17 cellular contexts compared by ENCODE assay signal in the genomic region with DNA sequence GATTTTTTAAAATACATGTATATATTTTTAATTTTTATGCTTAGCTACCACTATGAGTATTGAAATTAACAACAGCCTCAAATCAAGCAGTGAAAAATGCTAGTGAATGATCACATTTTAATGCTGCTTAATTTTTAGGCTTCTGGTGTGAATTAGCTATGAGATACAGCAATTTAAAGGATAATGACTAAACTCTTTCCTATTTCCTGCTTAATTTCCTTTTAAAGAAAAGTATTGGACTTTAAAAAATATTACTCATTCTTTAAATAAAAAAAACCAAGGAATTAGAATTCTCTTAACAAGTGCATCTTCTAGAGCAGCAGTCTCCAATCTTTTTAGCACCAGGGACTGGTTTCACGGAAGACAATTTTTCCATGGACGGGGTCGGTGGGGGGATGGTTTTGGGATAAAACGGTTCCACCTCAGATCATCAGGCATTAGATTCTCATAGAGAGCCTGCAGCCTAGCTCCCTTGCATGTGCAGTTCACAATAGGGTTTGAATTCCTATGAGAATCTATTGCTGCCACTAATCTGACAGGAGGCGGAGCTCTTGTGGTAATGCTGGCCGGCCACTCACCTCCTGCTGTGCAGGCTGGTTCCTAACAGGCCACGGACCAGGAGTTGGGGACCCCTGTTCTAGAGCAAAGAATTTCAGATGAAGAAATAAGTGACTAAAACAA. TPM values are rescaled to one million over a fixed set of nuclear protein-coding genes. Genes with fewer than 3 reads are reported as not detected.
DNase-seq lines count a peak whose midpoint lies in the region; ATAC-seq and TF ChIP-seq lines count a peak whose summit lies in the region.
"Had no signal": no experiment of that assay in that cellular context is flagged by ENCODE, and none has a peak within 500 bp of the region (broad histone marks: within the 10 kb centered on the region; RNA-seq: fewer than 3 reads in every experiment).

No MANE protein-coding gene starts in this region.

- H3K9ac ChIP-seq in PC-3 (ENCODE audit: low read length), result peak overlapping the region; percentile 88
- H3K9ac ChIP-seq: BLaER1, KMS-11 had no signal

- H3K27me3 ChIP-seq in ACC112 (ENCODE audit: insufficient read depth, low read length), result no peaks in the 10 kb centered on the region
- no peaks in the 10 kb centered on the region for H3K27me3 ChIP-seq in PC-3 (ENCODE audit: low read length)
- H3K27me3 ChIP-seq: BLaER1 had no signal

- peak overlapping the region; percentile 36; the same call in 1 of the 2 replicates for H3K27ac ChIP-seq in ACC112 (ENCODE audit: low read depth, low read length)
- peak overlapping the region; percentile 98 for H3K27ac ChIP-seq in PC-3 (ENCODE audit: low read length)
- H3K27ac ChIP-seq: BLaER1, HL-60, KMS-11 had no signal

- intact Hi-C loops in PC-3 (cut with micrococcal nuclease), result loop anchor here (5.0 kb wide), 1 partner anchor 162 kb away; no protein-coding TSS in a partner anchor

- H3K4me3 Mint-ChIP-seq in osteocyte (ENCODE audit: unreplicated experiment), result no peak overlapping the region
- H3K4me3 Mint-ChIP-seq: CD14-positive monocyte; CD8-positive, alpha-beta T cell; H9 had no signal

- H3K79me2 ChIP-seq in ACC112 (ENCODE audit: control insufficient read depth, insufficient read depth, low read length, unreplicated experiment) (no peaks in the 10 kb centered on the region), PC-3 (ENCODE audit: low read length) (no peaks in the 10 kb centered on the region)

- H3K36me3 Mint-ChIP-seq in osteocyte (ENCODE audit: unreplicated experiment), result no peaks in the 10 kb centered on the region
- H3K36me3 Mint-ChIP-seq: CD14-positive monocyte; CD8-positive, alpha-beta T cell had no signal

- POLR2A ChIA-PET in PC-3 (lab: Charles Lee; ENCODE audit: unreplicated experiment), result interaction anchor here (0.7 kb wide), 1 partner anchor 23 kb away, joined by 3 read pairs; no protein-coding TSS in a partner anchor

- no peaks in the 10 kb centered on the region for H4K20me1 ChIP-seq in PC-3 (ENCODE audit: low read length)
- H4K20me1 ChIP-seq: BLaER1 had no signal

- no peaks in the 10 kb centered on the region for H3K9me3 ChIP-seq in PC-3 (ENCODE audit: low read length)
- H3K9me3 ChIP-seq: BLaER1 had no signal

- H3K4me1 ChIP-seq in ACC112 (ENCODE audit: control insufficient read depth, insufficient read depth, low read length, unreplicated experiment) (peaks cover 28% of the 10 kb centered on the region), PC-3 (ENCODE audit: insufficient read depth, low read length) (peaks cover 51% of the 10 kb centered on the region)
- H3K4me1 ChIP-seq: BLaER1 had no signal

- H3K4me3 ChIP-seq in ACC112 (ENCODE audit: low read depth, low read length) (no peak overlapping the region), PC-3 (ENCODE audit: low read length) (no peak overlapping the region; the same call in 1 of the 2 replicates)
- H3K4me3 ChIP-seq: BLaER1 had no signal

- H3K9me2 ChIP-seq in PC-3 (replicated peaks; ENCODE audit: low read length), result no peaks in the 10 kb centered on the region

- 0 out of 2 replicates have a peak overlapping the region, but pooled peaks have one; percentile 22 for H3K4me2 ChIP-seq in PC-3 (ENCODE audit: low read length)
- H3K4me2 ChIP-seq: BLaER1, KMS-11 had no signal

- CTCF ChIA-PET in PC-3 (lab: Charles Lee), result no interaction called here

- TF ChIP-seq CTCF in PC-3 (conservative IDR thresholded peaks at IDR 0.05; ENCODE audit: low read depth, low read length) (no peak), osteocyte (IDR thresholded peaks at IDR 0.05) (no peak)

- H3K36me3 ChIP-seq in ACC112 (ENCODE audit: insufficient read depth, low read length), result no peaks in the 10 kb centered on the region
- no peaks in the 10 kb centered on the region for H3K36me3 ChIP-seq in PC-3 (ENCODE audit: low read depth, low read length)
- H3K36me3 ChIP-seq: BLaER1 had no signal

- H3F3A ChIP-seq in PC-3 (ENCODE audit: low read length, unreplicated experiment), result peaks cover 19% of the 10 kb centered on the region

- no peaks in the 10 kb centered on the region for H3K27me3 Mint-ChIP-seq in osteocyte (ENCODE audit: unreplicated experiment)

- BruUV-seq in PC-3 (replicated peaks; lab: Mats Ljungman, UMichigan), result no TSS peak

- H3K4me1 Mint-ChIP-seq in osteocyte (ENCODE audit: unreplicated experiment), result peaks cover 54% of the 10 kb centered on the region
- H3K4me1 Mint-ChIP-seq: CD14-positive monocyte, H9 had no signal

- H2AFZ ChIP-seq in ACC112 (ENCODE audit: low read length, unreplicated experiment) (no peak overlapping the region), PC-3 (ENCODE audit: low read length) (no peak overlapping the region)

- H3K9me3 Mint-ChIP-seq in osteocyte (ENCODE audit: unreplicated experiment), result no peaks in the 10 kb centered on the region
- H3K9me3 Mint-ChIP-seq: CD8-positive, alpha-beta T cell had no signal

- DNase-seq in PC-3 (peak; percentile 29), dermis blood vessel endothelial cell (peak; percentile 65), osteocyte (ENCODE audit: extremely low spot score, unreplicated experiment) (no peak), NCI-H1694 treated with DMSO at 0.1 percent for 48 hours (lab: John Stamatoyannopoulos, UW) (no peak)
- no peak for DNase-seq in stimulated activated naive CD4-positive, alpha-beta T cell treated with Interleukin-2 at 50 U/mL for 16 hours (lab: John Stamatoyannopoulos, UW)
- DNase-seq: Calu3; CD8-positive, alpha-beta T cell; DMS53; DND-41; GDM1; H9 had no signal

- no peak for ATAC-seq in PC-3
- no peak for ATAC-seq in GM21526 (IDR thresholded peaks at IDR 0.05; ENCODE audit: low FRiP score, unreplicated experiment)
- ATAC-seq: CD8-positive, alpha-beta T cell had no signal

- peak overlapping the region; percentile 60 for H3K27ac Mint-ChIP-seq in osteocyte (ENCODE audit: unreplicated experiment)
- H3K27ac Mint-ChIP-seq: CD14-positive monocyte; CD8-positive, alpha-beta T cell; H9 had no signal

RNA-seq across cellular contexts. Expression of gene NTN4, which starts 18.6 kb away (rescaled TPM):
- total RNA-seq in PC-3 (2014; rRNA removed) (39.6 and 40.3 TPM in 2 replicates), dermis blood vessel endothelial cell (469 and 711 TPM in 2 replicates), osteocyte (654 and 670 TPM in 2 replicates)

RNA-seq across cellular contexts. Expression of gene SNRPF, which starts 49.6 kb away (rescaled TPM):
- 47.4 and 47.5 TPM in 2 replicates for total RNA-seq in PC-3 (2014; rRNA removed)
- total RNA-seq in dermis blood vessel endothelial cell, result 14.5 and 15.4 TPM in 2 replicates
- total RNA-seq in osteocyte, result 15.7 and 18.1 TPM in 2 replicates

Comparison
In these comparisons a context has a peak if more than half of its experiments do, and no peak if none do; other contexts are left out.
1. DNase-seq: peak in PC-3 (single experiment) and dermis blood vessel endothelial cell (single experiment); none in osteocyte (single experiment), NCI-H1694 treated with DMSO at 0.1 percent for 48 hours (single experiment) and stimulated activated naive CD4-positive, alpha-beta T cell treated with Interleukin-2 at 50 U/mL for 16 hours (single experiment).
2. RNA of gene NTN4, which starts 18.6 kb away (total RNA-seq): 469 to 711 TPM in dermis blood vessel endothelial cell and 654 to 670 TPM in osteocyte; 39.6 to 40.3 TPM in PC-3; every median in the first group is over 10 times any median in the second.